In genomic region chr4:15681067-15681371, GRCh38 we compare ENCODE assay signal across 8 cellular contexts. TPM values are rescaled to one million over a fixed set of nuclear protein-coding genes. Genes with fewer than 3 reads are reported as not detected.
DNase-seq lines count a peak whose midpoint lies in the region; ATAC-seq, FAIRE-seq and TF ChIP-seq lines count a peak whose summit lies in the region.

No MANE protein-coding gene starts in this region.

- peak overlapping the region; percentile 96 for H2AFZ ChIP-seq in GM12878 (ENCODE audit: control insufficient read depth, low read depth, low read length)

- H3K27me3 Mint-ChIP-seq in activated T-cell treated with anti-CD3 and anti-CD28 coated beads, Interleukin-2, amount 50 U/mL, for 72 hours (ENCODE audit: low read depth) = no peaks in the 10 kb centered on the region

- SMC1A ChIA-PET in GM12878 (lab: Charles Lee; ENCODE audit: uncharacterized antibody, unreplicated experiment) = interaction anchor here (1.1 to 3.6 kb wide), 7 partner anchors 24 to 203 kb away, joined by 3 to 34 read pairs (median 4); partner anchors contain the start of gene FBXL5

- H3K9ac ChIP-seq in GM12878 (ENCODE audit: control insufficient read depth, insufficient read depth, low read length) = peak overlapping the region; percentile 99

- peaks cover 78% of the 10 kb centered on the region for H3K79me2 ChIP-seq in GM12878 (ENCODE audit: control insufficient read depth, insufficient read depth, low read length)

- H3K27ac ChIP-seq in GM12878 (ENCODE audit: control insufficient read depth, insufficient read depth) (peak overlapping the region; percentile 94), lower lobe of right lung (peak overlapping the region; percentile 93), transverse colon (peak overlapping the region; percentile 92 to 97 (median 94))

- peaks cover 53% of the 10 kb centered on the region for H3K4me1 Mint-ChIP-seq in activated T-cell treated with anti-CD3 and anti-CD28 coated beads, Interleukin-2, amount 50 U/mL, for 72 hours (ENCODE audit: low read depth)

- H3K27ac Mint-ChIP-seq in activated T-cell treated with anti-CD3 and anti-CD28 coated beads, Interleukin-2, amount 50 U/mL, for 72 hours = peak overlapping the region; percentile 99

- CTCF ChIA-PET in GM12878 (lab: Yijun Ruan, JAX) = interaction anchor here (0.7 to 3.6 kb wide), 3 partner anchors 21 to 245 kb away, joined by 3 to 23 read pairs (median 3); no protein-coding TSS in a partner anchor

- no peak for FAIRE-seq in GM12878 (lab: Jason Lieb, UNC)

- ATAC-seq in activated T-cell treated with anti-CD3 and anti-CD28 coated beads, Interleukin-2, amount 50 U/mL, for 72 hours (replicated peaks in 1 of 2) = no peak
- ATAC-seq in GM12878 = no peak
- no peak for ATAC-seq in lower lobe of right lung
- no peak for ATAC-seq in HG02885 (IDR thresholded peaks at IDR 0.05; ENCODE audit: poor library complexity, unreplicated experiment)
- ATAC-seq in GM21717 (IDR thresholded peaks at IDR 0.05; ENCODE audit: unreplicated experiment) = no peak

- H3K9me3 ChIP-seq in GM12878 (replicated peaks; ENCODE audit: control insufficient read depth, insufficient read depth, low read length) = no peaks in the 10 kb centered on the region
- H3K9me3 ChIP-seq in lower lobe of right lung = no peaks in the 10 kb centered on the region
- H3K9me3 ChIP-seq in transverse colon = no peaks in the 10 kb centered on the region

- no peaks in the 10 kb centered on the region for H3K36me3 ChIP-seq in GM12878 (ENCODE audit: control insufficient read depth in 2 of 2, insufficient read depth in 2 of 2, low read length in 1 of 2)
- H3K36me3 ChIP-seq in lower lobe of right lung = peaks cover 4% of the 10 kb centered on the region
- no peaks in the 10 kb centered on the region for H3K36me3 ChIP-seq in transverse colon

- intact Hi-C loops in GM12878 (cut with micrococcal nuclease; ENCODE audit: unreplicated experiment) = loop anchor here (1.0 to 2.0 kb wide), 2 partner anchors 26 to 98 kb away; partner anchors contain the start of genes CD38 and FBXL5
- intact Hi-C loops in lower lobe of right lung (cut with DNase I) = no loop called here
- intact Hi-C loops in transverse colon (cut with DNase I; ENCODE audit: low total_unique reads) = no loop called here

- POLR2A ChIA-PET in GM12878 (lab: Charles Lee) = interaction anchor here (0.9 to 2.5 kb wide), 3 partner anchors 29 to 83 kb away, joined by 3 to 11 read pairs (median 3); no protein-coding TSS in a partner anchor

- TF ChIP-seq EP300 in GM12878 (IDR thresholded peaks at IDR 0.05; ENCODE audit: borderline replicate concordance in 1 of 2, control insufficient read depth in 1 of 2, low read depth in 2 of 2, low read length in 2 of 2) = no peak
- TF ChIP-seq EP300 in transverse colon (IDR thresholded peaks at IDR 0.05; ENCODE audit: low read depth) = no peak

- TF ChIP-seq RAD21 in GM12878 (IDR thresholded peaks at IDR 0.05; ENCODE audit: insufficient read depth, low read depth, low read length) = no peak

- H3K36me3 Mint-ChIP-seq in activated T-cell treated with anti-CD3 and anti-CD28 coated beads, Interleukin-2, amount 50 U/mL, for 72 hours (ENCODE audit: insufficient read depth in 2 of 2) = peaks cover 9 to 19% of the 10 kb centered on the region in 2 donors

- H3K4me2 ChIP-seq in GM12878 (ENCODE audit: control insufficient read depth, insufficient read depth) = peak overlapping the region; percentile 46; the same call in 1 of the 2 replicates

- no peak for TF ChIP-seq CTCF in GM12878 (IDR thresholded peaks at IDR 0.05 in 2 of 3, conservative IDR thresholded peaks at IDR 0.05 in 1 of 3; ENCODE audit: control insufficient read depth in 2 of 3, extremely low read depth in 1 of 3, insufficient read depth in 1 of 3, low read depth in 3 of 3, low read length in 3 of 3)
- TF ChIP-seq CTCF in lower lobe of right lung (IDR thresholded peaks at IDR 0.05) = no peak
- no peak for TF ChIP-seq CTCF in transverse colon (IDR thresholded peaks at IDR 0.05)
- no peak for TF ChIP-seq CTCF in GM13976 (IDR thresholded peaks at IDR 0.05; ENCODE audit: borderline replicate concordance, control extremely low read depth, extremely low read depth, insufficient read depth, missing control alignments)

- in situ Hi-C loops in GM12878 (cut with MboI) (no loop called here), transverse colon (cut with MboI; ENCODE audit: low pct_ligation_motif_present in 1 of 4, low pct_unique_long_range_greater_than_20kb in 1 of 4, low sequenced_read_pairs in 3 of 4) (no loop called here), GM13976 (cut with MboI; ENCODE audit: low sequenced_read_pairs, unreplicated experiment) (no loop called here)

- peaks cover 0 to 1% of the 10 kb centered on the region in 2 donors for H3K9me3 Mint-ChIP-seq in activated T-cell treated with anti-CD3 and anti-CD28 coated beads, Interleukin-2, amount 50 U/mL, for 72 hours

- no peak for DNase-seq in activated T-cell treated with anti-CD3 and anti-CD28 coated beads, Interleukin-2, amount 50 U/mL, for 72 hours
- no peak for DNase-seq in activated T-cell treated with anti-CD3 and anti-CD28 coated beads for 4 hours
- DNase-seq in GM12878 (ENCODE audit: low read depth, low spot score) = no peak
- DNase-seq in lower lobe of right lung = no peak
- no peak for DNase-seq in transverse colon
- DNase-seq in GM13976 (ENCODE audit: low spot score) = no peak

- peak overlapping the region; percentile 75 for H3K4me3 ChIP-seq in GM12878
- H3K4me3 ChIP-seq in lower lobe of right lung = peak overlapping the region; percentile 69
- H3K4me3 ChIP-seq in transverse colon = peak overlapping the region; percentile 58 to 70 (median 66)

- no peaks in the 10 kb centered on the region for H3K27me3 ChIP-seq in GM12878 (replicated peaks in 1 of 2; ENCODE audit: control insufficient read depth in 2 of 2, insufficient read depth in 2 of 2, low read length in 1 of 2)
- H3K27me3 ChIP-seq in lower lobe of right lung (ENCODE audit: low read depth) = no peaks in the 10 kb centered on the region
- H3K27me3 ChIP-seq in transverse colon = no peaks in the 10 kb centered on the region

- H4K20me1 ChIP-seq in GM12878 (ENCODE audit: control insufficient read depth, insufficient read depth) = no peaks in the 10 kb centered on the region

- TF ChIP-seq POLR2A in GM12878 (IDR thresholded peaks at IDR 0.05; ENCODE audit: low read depth, low read length) = no peak
- TF ChIP-seq POLR2A in transverse colon (IDR thresholded peaks at IDR 0.05) = no peak

- TSS peak; percentile 74 for BruUV-seq in GM12878 (replicated peaks; lab: Mats Ljungman, UMichigan)

- peaks cover 9% of the 10 kb centered on the region; the same call in 1 of the 2 replicates for H3K4me1 ChIP-seq in GM12878 (ENCODE audit: control insufficient read depth, insufficient read depth, low read length)
- H3K4me1 ChIP-seq in lower lobe of right lung = peaks cover 25% of the 10 kb centered on the region
- peaks cover 4 to 24% (median 21%) of the 10 kb centered on the region in 4 donors for H3K4me1 ChIP-seq in transverse colon

- WGBS in GM12878 (ENCODE audit: insufficient coverage, insufficient replicate concordance, low lambda C conversion rate, missing lambda C conversion rate) = 1% methylated on average over 14 of the region's 14 CpGs
- WGBS in transverse colon (ENCODE audit: low coverage in 1 of 2), 2 donors = 1 to 9% methylated on average over 3 to 14 of the region's 14 CpGs

- RAD21 ChIA-PET in GM12878 (lab: Charles Lee; ENCODE audit: unreplicated experiment) = interaction anchor here (1.0 to 2.0 kb wide), 3 partner anchors 27 to 99 kb away, joined by 4 to 8 read pairs (median 6); no protein-coding TSS in a partner anchor

- peak overlapping the region; percentile 94 to 98 for H3K4me3 Mint-ChIP-seq in activated T-cell treated with anti-CD3 and anti-CD28 coated beads, Interleukin-2, amount 50 U/mL, for 72 hours

RNA-seq across cellular contexts. Expression of gene FAM200B, which starts 0.6 kb away (rescaled TPM):
- 10 to 100 TPM; 15.8 to 23.1 TPM for total RNA-seq in activated T-cell treated with anti-CD3 and anti-CD28 coated beads, Interleukin-2, amount 50 U/mL, for 72 hours
- 17.9 and 19.0 TPM in 2 replicates for total RNA-seq in GM12878 (2013; cell fraction: nucleolus; rRNA removed)
- 13.8 and 19.7 TPM in 2 replicates for total RNA-seq in GM12878 (2014; rRNA removed)
- 21.2 and 26.6 TPM in 2 replicates for total RNA-seq in GM12878 (2014; rRNA removed; fragmentation: Illumina TruSeq; extraction: Trizol)
- total RNA-seq in GM12878 (2021) = 14.9 and 15.9 TPM in 2 replicates
- 12.7 TPM for polyA plus RNA-seq in GM12878 (2011; ENCODE audit: low read depth)
- polyA plus RNA-seq in GM12878 (2011; rRNA removed) = 14.2 and 20.3 TPM in 2 replicates
- 6.2 and 8.0 TPM in 2 replicates for polyA plus RNA-seq in GM12878 (2011; cell fraction: cytosol; rRNA removed)
- 15.3 and 20.2 TPM in 2 replicates for polyA plus RNA-seq in GM12878 (2011; cell fraction: nucleus; rRNA removed)
- 18.3 and 23.1 TPM in 2 replicates for polyA plus RNA-seq in GM12878 (2012)
- 36.4 and 37.1 TPM in 2 replicates for polyA plus RNA-seq in GM12878 (2014; fragmentation: Illumina TruSeq; extraction: Trizol)
- 10 to 100 TPM; 24.4 to 27.0 TPM for polyA plus RNA-seq in GM12878 (2014; fragmentation: Nextera tagmentation; extraction: Ambion mirVana)
- 20.1 and 22.1 TPM in 2 replicates for polyA plus RNA-seq in GM12878 (2014; rRNA removed)
- polyA plus RNA-seq in GM12878 (2016; fragmentation: Nextera tagmentation; extraction: Ambion mirVana) = 10 to 100 TPM; 42.2 to 48.5 TPM
- 4.0 and 8.6 TPM in 2 replicates for polyA minus RNA-seq in GM12878 (2011; rRNA and poly(A)+ RNA removed)
- polyA minus RNA-seq in GM12878 (2011; cell fraction: cytosol; rRNA and poly(A)+ RNA removed) = 3.6 and 5.2 TPM in 2 replicates
- polyA minus RNA-seq in GM12878 (2011; cell fraction: nucleus; rRNA and poly(A)+ RNA removed) = 10.8 and 16.6 TPM in 2 replicates
- total RNA-seq in lower lobe of right lung = 35.3 TPM
- total RNA-seq in transverse colon = 10 to 100 TPM in 3 of 4 donors, 1 to 10 TPM in 1; 6.4 to 46.6 (median 28.0) TPM

RNA-seq across cellular contexts. Expression of gene BST1, which starts 21.8 kb away (rescaled TPM):
- total RNA-seq in activated T-cell treated with anti-CD3 and anti-CD28 coated beads, Interleukin-2, amount 50 U/mL, for 72 hours = under 1 TPM; 0.24 to 0.65 TPM
- not detected in 2 replicates for total RNA-seq in GM12878 (2013; cell fraction: nucleolus; rRNA removed)
- 0.11 TPM in 1 of 2 replicates, not detected in the other for total RNA-seq in GM12878 (2014; rRNA removed)
- total RNA-seq in GM12878 (2014; rRNA removed; fragmentation: Illumina TruSeq; extraction: Trizol) = 0.31 TPM in 1 of 2 replicates, not detected in the other
- 0.31 and 0.32 TPM in 2 replicates for total RNA-seq in GM12878 (2021)
- not detected for polyA plus RNA-seq in GM12878 (2011; ENCODE audit: low read depth)
- 0.04 TPM in 1 of 2 replicates, not detected in the other for polyA plus RNA-seq in GM12878 (2011; rRNA removed)
- 0.03 and 0.07 TPM in 2 replicates for polyA plus RNA-seq in GM12878 (2011; cell fraction: cytosol; rRNA removed)
- polyA plus RNA-seq in GM12878 (2011; cell fraction: nucleus; rRNA removed) = not detected in 2 replicates
- polyA plus RNA-seq in GM12878 (2012) = 0.07 TPM in 1 of 2 replicates, not detected in the other
- 0.25 TPM in 1 of 2 replicates, not detected in the other for polyA plus RNA-seq in GM12878 (2014; fragmentation: Illumina TruSeq; extraction: Trizol)
- polyA plus RNA-seq in GM12878 (2014; fragmentation: Nextera tagmentation; extraction: Ambion mirVana) = under 1 TPM; 0.09 to 0.10 TPM
- polyA plus RNA-seq in GM12878 (2014; rRNA removed) = 0.08 TPM in 1 of 2 replicates, not detected in the other
- polyA plus RNA-seq in GM12878 (2016; fragmentation: Nextera tagmentation; extraction: Ambion mirVana) = under 1 TPM; 0.11 to 0.42 TPM
- not detected in 2 replicates for polyA minus RNA-seq in GM12878 (2011; rRNA and poly(A)+ RNA removed)
- not detected in 2 replicates for polyA minus RNA-seq in GM12878 (2011; cell fraction: cytosol; rRNA and poly(A)+ RNA removed)
- not detected in 2 replicates for polyA minus RNA-seq in GM12878 (2011; cell fraction: nucleus; rRNA and poly(A)+ RNA removed)
- 17.8 TPM for total RNA-seq in lower lobe of right lung
- 10 to 100 TPM in 1 of 4 donors, 1 to 10 TPM in 1, not detected in 2; 4.3 to 19.4 TPM for total RNA-seq in transverse colon

RNA-seq across cellular contexts. Expression of gene FBXL5, which starts 25.9 kb away (rescaled TPM):
- 10 to 100 TPM; 39.5 to 40.5 TPM for total RNA-seq in activated T-cell treated with anti-CD3 and anti-CD28 coated beads, Interleukin-2, amount 50 U/mL, for 72 hours
- 85.8 and 87.6 TPM in 2 replicates for total RNA-seq in GM12878 (2013; cell fraction: nucleolus; rRNA removed)
- total RNA-seq in GM12878 (2014; rRNA removed) (39.5 and 42.5 TPM in 2 replicates), GM12878 (2014; rRNA removed; fragmentation: Illumina TruSeq; extraction: Trizol) (34.7 and 36.7 TPM in 2 replicates), GM12878 (2021) (30.7 and 31.9 TPM in 2 replicates), lower lobe of right lung (113 TPM), transverse colon (100 to 1,000 TPM in 2 of 4 donors, 10 to 100 TPM in 2; 31.8 to 141 (median 77.5) TPM)
- 16.1 TPM for polyA plus RNA-seq in GM12878 (2011; ENCODE audit: low read depth)
- polyA plus RNA-seq in GM12878 (2011; rRNA removed) (46.2 and 69.1 TPM in 2 replicates), GM12878 (2014; fragmentation: Illumina TruSeq; extraction: Trizol) (25.1 and 36.0 TPM in 2 replicates), GM12878 (2014; fragmentation: Nextera tagmentation; extraction: Ambion mirVana) (10 to 100 TPM; 10.1 to 12.3 TPM), GM12878 (2014; rRNA removed) (23.8 and 32.3 TPM in 2 replicates), GM12878 (2016; fragmentation: Nextera tagmentation; extraction: Ambion mirVana) (10 to 100 TPM; 42.2 to 44.5 TPM)
- 16.0 and 16.8 TPM in 2 replicates for polyA plus RNA-seq in GM12878 (2011; cell fraction: cytosol; rRNA removed)
- 25.3 and 25.8 TPM in 2 replicates for polyA plus RNA-seq in GM12878 (2011; cell fraction: nucleus; rRNA removed)
- 19.4 and 23.9 TPM in 2 replicates for polyA plus RNA-seq in GM12878 (2012)
- polyA minus RNA-seq in GM12878 (2011; rRNA and poly(A)+ RNA removed) = 42.7 and 60.0 TPM in 2 replicates
- 17.5 and 18.0 TPM in 2 replicates for polyA minus RNA-seq in GM12878 (2011; cell fraction: cytosol; rRNA and poly(A)+ RNA removed)
- 54.8 and 81.6 TPM in 2 replicates for polyA minus RNA-seq in GM12878 (2011; cell fraction: nucleus; rRNA and poly(A)+ RNA removed)
